In the genomic region with DNA sequence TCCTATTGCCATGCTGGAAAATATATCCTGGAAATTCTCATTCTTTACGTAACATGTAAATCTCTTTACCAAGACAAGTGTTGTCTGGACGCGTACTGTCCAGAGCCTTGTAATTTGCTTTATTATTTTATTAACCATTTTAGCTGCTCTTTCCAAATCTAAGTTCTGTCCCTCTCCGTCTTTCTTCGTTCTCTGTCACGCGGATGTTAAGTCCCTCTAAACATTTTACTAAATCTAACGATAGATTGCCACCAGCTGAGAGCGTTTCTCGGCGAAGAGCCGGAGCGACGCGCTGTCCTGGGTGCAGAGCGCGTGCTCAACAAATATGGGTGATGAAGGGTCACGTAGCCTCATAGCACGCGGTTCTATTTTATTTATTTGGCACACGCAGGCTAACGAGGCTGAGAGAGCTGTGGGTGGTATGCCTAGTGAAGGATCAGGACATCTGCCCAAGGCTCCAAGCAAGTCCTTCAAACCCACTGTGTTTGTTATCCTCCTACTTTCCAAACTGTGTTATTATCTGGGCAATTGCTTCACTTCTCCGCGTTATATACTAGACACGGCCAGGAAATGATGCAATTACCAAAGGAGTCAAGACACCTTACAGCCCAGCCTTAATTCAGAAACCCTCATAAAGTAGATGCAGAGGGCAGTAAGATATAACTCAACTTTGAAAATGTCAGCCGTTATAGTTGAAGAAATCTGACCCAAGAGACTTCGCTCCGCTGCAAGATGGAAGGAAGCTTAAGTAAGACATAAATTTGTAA, we compare ENCODE assay signal across 8 cellular contexts. TPM values are rescaled to one million over a fixed set of nuclear protein-coding genes. Genes with fewer than 3 reads are reported as not detected.
DNase-seq lines count a peak whose midpoint lies in the region; ATAC-seq lines count a peak whose summit lies in the region.

No MANE protein-coding gene starts in this region.

- H3K4me3 Mint-ChIP-seq in effector memory CD8-positive, alpha-beta T cell = no peak overlapping the region
- H3K4me3 Mint-ChIP-seq in stimulated activated effector memory CD8-positive, alpha-beta T cell treated with anti-CD3 and anti-CD28 coated beads, Interleukin-12 subunit alpha, Interleukin-12 subunit beta, amount 100 ng/mL, for 72 hours = no peak overlapping the region

- no peaks in the 10 kb centered on the region for H3K36me3 ChIP-seq in mesendoderm (ENCODE audit: control insufficient read depth, insufficient read depth, low read length)

- H3K27ac ChIP-seq in mesendoderm (ENCODE audit: low read depth, low read length) = no peak overlapping the region

- no peak overlapping the region for H2BK15ac ChIP-seq in mesendoderm (replicated peaks; ENCODE audit: low read depth)

- no peaks in the 10 kb centered on the region for H3K4me1 ChIP-seq in mesendoderm (ENCODE audit: control insufficient read depth, low read depth, low read length)

- no peak overlapping the region for H3K23ac ChIP-seq in mesendoderm (ENCODE audit: low read length)

- H3K4me2 ChIP-seq in mesendoderm (ENCODE audit: low read length) = peak overlapping the region; percentile 82

- H3K4me1 Mint-ChIP-seq in effector memory CD8-positive, alpha-beta T cell (ENCODE audit: low read depth in 2 of 2) = peaks cover 0 to 2% of the 10 kb centered on the region in 2 donors
- peaks cover 12% of the 10 kb centered on the region for H3K4me1 Mint-ChIP-seq in stimulated activated effector memory CD8-positive, alpha-beta T cell treated with anti-CD3 and anti-CD28 coated beads, Interleukin-12 subunit alpha, Interleukin-12 subunit beta, amount 100 ng/mL, for 72 hours

- peak overlapping the region; percentile 56 for H2BK5ac ChIP-seq in mesendoderm (ENCODE audit: low read length)

- H4K8ac ChIP-seq in mesendoderm (ENCODE audit: low read depth, low read length) = no peak overlapping the region

- H3K79me2 ChIP-seq in mesendoderm (ENCODE audit: control insufficient read depth, insufficient read depth, low read length) = no peaks in the 10 kb centered on the region

- peak overlapping the region; percentile 88 for H3K56ac ChIP-seq in mesendoderm (ENCODE audit: low read length)

- H3K18ac ChIP-seq in mesendoderm (ENCODE audit: low read length) = peak overlapping the region; percentile 90

- no peak overlapping the region for H3K27ac Mint-ChIP-seq in effector memory CD8-positive, alpha-beta T cell
- no peak overlapping the region for H3K27ac Mint-ChIP-seq in stimulated activated effector memory CD8-positive, alpha-beta T cell treated with anti-CD3 and anti-CD28 coated beads, Interleukin-12 subunit alpha, Interleukin-12 subunit beta, amount 100 ng/mL, for 72 hours

- H3K4ac ChIP-seq in mesendoderm (ENCODE audit: low read depth, low read length) = peak overlapping the region; percentile 96

- H2BK120ac ChIP-seq in mesendoderm (ENCODE audit: low read depth, low read length) = no peak overlapping the region

- H3K36me3 Mint-ChIP-seq in effector memory CD8-positive, alpha-beta T cell (ENCODE audit: insufficient read depth) = peaks cover 5% of the 10 kb centered on the region
- peaks cover 4% of the 10 kb centered on the region for H3K36me3 Mint-ChIP-seq in stimulated activated effector memory CD8-positive, alpha-beta T cell treated with anti-CD3 and anti-CD28 coated beads, Interleukin-12 subunit alpha, Interleukin-12 subunit beta, amount 100 ng/mL, for 72 hours

- H3K9me3 Mint-ChIP-seq in effector memory CD8-positive, alpha-beta T cell = no peaks in the 10 kb centered on the region
- no peaks in the 10 kb centered on the region for H3K9me3 Mint-ChIP-seq in stimulated activated effector memory CD8-positive, alpha-beta T cell treated with anti-CD3 and anti-CD28 coated beads, Interleukin-12 subunit alpha, Interleukin-12 subunit beta, amount 100 ng/mL, for 72 hours

- WGBS in mesendoderm (ENCODE audit: extremely low coverage, insufficient coverage, low lambda C conversion rate) = no CpG with 5 or more reads among the region's 28 CpGs

- DNase-seq in CD1c-positive myeloid dendritic cell (ENCODE audit: extremely low spot score) = peak; percentile 68
- peak; percentile 70 to 76 for DNase-seq in NCI-H526 (lab: John Stamatoyannopoulos, UW)
- peak; percentile 48 for DNase-seq in activated CD4-positive, alpha-beta T cell treated with anti-CD3 and anti-CD28 coated beads, Interleukin-2, amount 50 U/mL, for 1 hour
- DNase-seq in effector memory CD8-positive, alpha-beta T cell = peak; percentile 51 to 58 (median 53)
- peak; percentile 81 for DNase-seq in mesendoderm
- peak; percentile 31 to 80 for DNase-seq in stimulated activated effector memory CD8-positive, alpha-beta T cell treated with anti-CD3 and anti-CD28 coated beads, Interleukin-12 subunit alpha, Interleukin-12 subunit beta, amount 100 ng/mL, for 72 hours (ENCODE audit: low spot score in 2 of 2)

- peak overlapping the region; percentile 7 for H4K5ac ChIP-seq in mesendoderm (ENCODE audit: low read length)

- H3K9ac ChIP-seq in mesendoderm (ENCODE audit: low read length) = peak overlapping the region; percentile 84

- no peak overlapping the region for H2AK5ac ChIP-seq in mesendoderm (ENCODE audit: low read length)

- ATAC-seq in GM19324 (IDR thresholded peaks at IDR 0.05; ENCODE audit: low FRiP score, unreplicated experiment) (peak; percentile 86), HG03378 (IDR thresholded peaks at IDR 0.05; ENCODE audit: unreplicated experiment) (peak; percentile 58)
- peak; percentile 73 for ATAC-seq in effector memory CD8-positive, alpha-beta T cell (replicated peaks)
- ATAC-seq in stimulated activated effector memory CD8-positive, alpha-beta T cell treated with anti-CD3 and anti-CD28 coated beads, Interleukin-12 subunit alpha, Interleukin-12 subunit beta, amount 100 ng/mL, for 72 hours = peak; percentile 87

- no peaks in the 10 kb centered on the region for H3K79me1 ChIP-seq in mesendoderm (ENCODE audit: low read length)

- H3K4me3 ChIP-seq in mesendoderm (ENCODE audit: low read length) = peak overlapping the region; percentile 81

- no peaks in the 10 kb centered on the region for H3K27me3 ChIP-seq in mesendoderm (ENCODE audit: insufficient read depth, low read length, poor library complexity)

- no peaks in the 10 kb centered on the region for H3K27me3 Mint-ChIP-seq in effector memory CD8-positive, alpha-beta T cell

RNA-seq across cellular contexts. Expression of a gene that starts 10.0 kb away (rescaled TPM):
- polyA plus RNA-seq in mesendoderm (2013, experiment 1 of 2) = 3.2 TPM
- 3.8 TPM for polyA plus RNA-seq in mesendoderm (2013, experiment 2 of 2)

RNA-seq across cellular contexts. Expression of a gene that starts 31.3 kb away (rescaled TPM):
- polyA plus RNA-seq in mesendoderm (2013, experiment 1 of 2) = 11.1 TPM
- polyA plus RNA-seq in mesendoderm (2013, experiment 2 of 2) = 11.3 TPM
